17 cellular contexts compared by ENCODE assay signal in genomic region chr5:87347841-87348240, GRCh38.
"Had no signal": no experiment of that assay in that cellular context is flagged by ENCODE, and none has a peak within 500 bp of the region (broad histone marks: within the 10 kb centered on the region; RNA-seq: fewer than 3 reads in every experiment).

No MANE protein-coding gene starts in this region.

- H3K9me3 ChIP-seq: esophagus squamous epithelium, left lung had no signal

- H3K4me3 Mint-ChIP-seq: activated CD4-positive, alpha-beta T cell treated with anti-CD3 and anti-CD28 coated beads, Interleukin-2, amount 10 ng/mL, durations not matched to agents 24 days and 14 days; activated naive CD4-positive, alpha-beta T cell treated with anti-CD3 and anti-CD28 coated beads for 36 hours; activated T-helper 17 cell treated with anti-CD3 and anti-CD28 coated beads, Interleukin-2, amount 50 U/mL, for 72 hours; brain; memory B cell; nephron; WTC11 had no signal

- H3K4me3 ChIP-seq: adrenal gland, esophagus squamous epithelium, heart left ventricle, left lung had no signal

- H3K27ac ChIP-seq: adrenal gland, esophagus squamous epithelium, heart left ventricle, left lung had no signal

- H3K9me3 Mint-ChIP-seq: nephron had no signal

- FAIRE-seq: urothelium cell line had no signal

- H3K4me1 Mint-ChIP-seq: brain, nephron, WTC11 had no signal

- H3K27me3 Mint-ChIP-seq: activated CD4-positive, alpha-beta T cell treated with anti-CD3 and anti-CD28 coated beads, Interleukin-2, amount 10 ng/mL, durations not matched to agents 24 days and 14 days; activated T-helper 17 cell treated with anti-CD3 and anti-CD28 coated beads, Interleukin-2, amount 50 U/mL, for 72 hours; brain; memory B cell had no signal

- H3K27ac Mint-ChIP-seq: activated CD4-positive, alpha-beta T cell treated with anti-CD3 and anti-CD28 coated beads, Interleukin-2, amount 10 ng/mL, durations not matched to agents 24 days and 14 days; activated naive CD4-positive, alpha-beta T cell treated with anti-CD3 and anti-CD28 coated beads for 36 hours; activated T-helper 17 cell treated with anti-CD3 and anti-CD28 coated beads, Interleukin-2, amount 50 U/mL, for 72 hours; brain; memory B cell; nephron; WTC11 had no signal

- H3K4me1 ChIP-seq: heart left ventricle had no signal

- H3K27me3 ChIP-seq: adrenal gland, esophagus squamous epithelium, heart left ventricle, left lung had no signal

- DNase-seq: activated CD4-positive, alpha-beta T cell treated with anti-CD3 and anti-CD28 coated beads, Interleukin-2, amount 10 ng/mL, durations not matched to agents 24 days and 14 days; activated CD8-positive, alpha-beta memory T cell treated with anti-CD3 and anti-CD28 coated beads for 24 hours; activated naive CD4-positive, alpha-beta T cell treated with anti-CD3 and anti-CD28 coated beads for 36 hours; activated T-cell treated with anti-CD3 and anti-CD28 coated beads for 4 hours; adrenal gland; esophagus squamous epithelium; foreskin melanocyte; heart left ventricle; islet precursor cell; left lung; stimulated activated CD4-positive, alpha-beta T cell treated with anti-CD3 and anti-CD28 coated beads, Interleukin-15, amount 100 ng/mL, for 24 hours had no signal
